ENCODE assay signal across 1 cellular context in genomic region chr16:12781777-12782176, GRCh38.
TF ChIP-seq lines count a peak whose summit lies in the region.

No MANE protein-coding gene starts in this region.

TF ChIP-seq in SK-N-SH, 30 proteins besides CTCF, POLR2A, EP300 and RAD21 (continued from another document):
- TF ChIP-seq ZBTB33 (IDR thresholded peaks at IDR 0.05; ENCODE audit: borderline replicate concordance, low read depth) (no peak), FOXJ3 (CRISPR knock-in tag; IDR thresholded peaks at IDR 0.05) (no peak), RFX5 (IDR thresholded peaks at IDR 0.05; ENCODE audit: low read length) (no peak), MEF2A (IDR thresholded peaks at IDR 0.05; ENCODE audit: borderline replicate concordance, low read depth) (no peak), GABPA (IDR thresholded peaks at IDR 0.05; ENCODE audit: low read depth) (no peak), NFIC (IDR thresholded peaks at IDR 0.05; ENCODE audit: borderline replicate concordance) (no peak), FOXM1 (IDR thresholded peaks at IDR 0.05; ENCODE audit: low read depth) (no peak), ELF1 (IDR thresholded peaks at IDR 0.05) (no peak)
TF ChIP-seq in SK-N-SH: peak in this region for 0.
